Comparison of ENCODE assay signal across 2 cellular contexts in the genomic region with DNA sequence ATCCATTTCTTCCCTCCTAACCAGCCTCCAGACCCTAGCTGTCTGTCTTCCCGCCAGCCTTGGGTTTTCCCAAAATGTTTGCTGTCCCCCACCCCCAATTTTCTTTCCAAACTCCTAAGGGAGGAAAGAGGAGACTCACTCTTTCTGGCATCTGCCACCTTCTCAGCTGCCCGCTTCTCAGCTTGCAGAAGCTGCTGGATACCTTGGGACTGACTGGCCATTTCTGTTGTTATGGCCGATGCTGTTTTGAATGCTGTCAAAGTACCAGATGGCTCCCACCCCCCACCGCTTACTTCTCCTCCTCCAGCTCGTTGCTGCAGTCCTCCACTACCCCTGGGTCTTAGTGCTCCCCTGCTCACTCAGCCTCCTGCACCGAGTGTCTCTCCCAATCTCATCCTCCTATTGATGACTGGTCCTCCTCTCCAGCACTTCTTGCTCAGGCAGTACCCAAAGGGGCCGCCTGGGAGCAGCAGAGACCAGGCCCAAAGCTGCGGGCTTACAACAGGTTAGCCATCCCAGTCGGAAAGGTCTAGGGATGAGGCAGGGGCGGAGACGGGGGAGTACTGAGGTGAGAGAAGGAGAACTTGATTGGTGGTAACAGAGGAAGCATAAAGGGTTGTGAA.
A peak's percentile ranks its signal among the peaks of the same experiment; 100 is the strongest.
TF ChIP-seq lines count a peak whose summit lies in the region.

A gene (minus strand): TSS at position 270 of the 623 bp plus-strand sequence. CDS start 49 bp downstream, at position 221.

TF ChIP-seq in A549, 52 proteins besides CTCF, POLR2A, EP300 and RAD21 (continued from another document):
- TF ChIP-seq MAZ (IDR thresholded peaks at IDR 0.05; ENCODE audit: borderline replicate concordance, low read depth, low read length) (no peak), HDAC2 (IDR thresholded peaks at IDR 0.05) (no peak)
TF ChIP-seq in A549: peak in this region for 2.

TF ChIP-seq in HepG2, 621 proteins besides CTCF, POLR2A, EP300 and RAD21 (continues in another document):
- TF ChIP-seq, protein P1, sequence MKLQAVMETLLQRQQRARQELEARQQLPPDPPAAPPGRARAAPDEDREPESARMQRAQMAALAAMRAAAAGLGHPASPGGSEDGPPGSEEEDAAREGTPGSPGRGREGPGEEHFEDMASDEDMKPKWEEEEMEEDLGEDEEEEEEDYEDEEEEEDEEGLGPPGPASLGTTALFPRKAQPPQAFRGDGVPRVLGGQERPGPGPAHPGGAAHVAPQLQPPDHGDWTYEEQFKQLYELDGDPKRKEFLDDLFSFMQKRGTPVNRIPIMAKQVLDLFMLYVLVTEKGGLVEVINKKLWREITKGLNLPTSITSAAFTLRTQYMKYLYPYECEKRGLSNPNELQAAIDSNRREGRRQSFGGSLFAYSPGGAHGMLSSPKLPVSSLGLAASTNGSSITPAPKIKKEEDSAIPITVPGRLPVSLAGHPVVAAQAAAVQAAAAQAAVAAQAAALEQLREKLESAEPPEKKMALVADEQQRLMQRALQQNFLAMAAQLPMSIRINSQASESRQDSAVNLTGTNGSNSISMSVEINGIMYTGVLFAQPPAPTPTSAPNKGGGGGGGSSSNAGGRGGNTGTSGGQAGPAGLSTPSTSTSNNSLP (IDR thresholded peaks at IDR 0.05; ENCODE audit: low read depth, low read length), result peak; percentile 61; the same call in 1 of the 2 replicates
- no peak for TF ChIP-seq SNAPC2 (CRISPR knock-in tag; IDR thresholded peaks at IDR 0.05)
- TF ChIP-seq ZNF749 (CRISPR knock-in tag; IDR thresholded peaks at IDR 0.05; ENCODE audit: borderline replicate concordance), result no peak
- TF ChIP-seq ZNF619 (CRISPR knock-in tag; IDR thresholded peaks at IDR 0.05), result 0 out of 2 replicates have a peak, but pooled peaks have one; percentile 18
- no peak for TF ChIP-seq HHEX (CRISPR knock-in tag; IDR thresholded peaks at IDR 0.05)
- TF ChIP-seq, protein P2, sequence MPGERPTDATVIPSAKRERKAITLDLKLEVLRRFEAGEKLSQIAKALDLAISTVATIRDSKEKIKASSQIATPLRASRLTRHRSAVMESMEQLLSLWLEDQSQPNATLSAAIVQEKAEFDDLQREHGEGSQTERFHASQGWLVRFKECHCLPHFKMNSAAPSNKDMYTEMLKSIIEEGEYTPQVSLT (CRISPR knock-in tag; IDR thresholded peaks at IDR 0.05; ENCODE audit: borderline replicate concordance, low read depth), result no peak
- peak; percentile 33; the same call in 1 of the 2 replicates for TF ChIP-seq TARDBP (CRISPR knock-in tag; IDR thresholded peaks at IDR 0.05)
- no peak for TF ChIP-seq ASH2L (IDR thresholded peaks at IDR 0.05; ENCODE audit: insufficient read length, low read depth, low read length)
- no peak for TF ChIP-seq SUZ12 (IDR thresholded peaks at IDR 0.05; ENCODE audit: low read depth, low read length)
- no peak for TF ChIP-seq POLR2AphosphoS5 (IDR thresholded peaks at IDR 0.05; ENCODE audit: low read depth, low read length)
- no peak for TF ChIP-seq CAMTA2 (CRISPR knock-in tag; IDR thresholded peaks at IDR 0.05; ENCODE audit: borderline replicate concordance)
- no peak for TF ChIP-seq FOXA1 (IDR thresholded peaks at IDR 0.05)
- TF ChIP-seq FOXA1 (CRISPR knock-in tag; IDR thresholded peaks at IDR 0.05), result no peak
- TF ChIP-seq, protein P3, sequence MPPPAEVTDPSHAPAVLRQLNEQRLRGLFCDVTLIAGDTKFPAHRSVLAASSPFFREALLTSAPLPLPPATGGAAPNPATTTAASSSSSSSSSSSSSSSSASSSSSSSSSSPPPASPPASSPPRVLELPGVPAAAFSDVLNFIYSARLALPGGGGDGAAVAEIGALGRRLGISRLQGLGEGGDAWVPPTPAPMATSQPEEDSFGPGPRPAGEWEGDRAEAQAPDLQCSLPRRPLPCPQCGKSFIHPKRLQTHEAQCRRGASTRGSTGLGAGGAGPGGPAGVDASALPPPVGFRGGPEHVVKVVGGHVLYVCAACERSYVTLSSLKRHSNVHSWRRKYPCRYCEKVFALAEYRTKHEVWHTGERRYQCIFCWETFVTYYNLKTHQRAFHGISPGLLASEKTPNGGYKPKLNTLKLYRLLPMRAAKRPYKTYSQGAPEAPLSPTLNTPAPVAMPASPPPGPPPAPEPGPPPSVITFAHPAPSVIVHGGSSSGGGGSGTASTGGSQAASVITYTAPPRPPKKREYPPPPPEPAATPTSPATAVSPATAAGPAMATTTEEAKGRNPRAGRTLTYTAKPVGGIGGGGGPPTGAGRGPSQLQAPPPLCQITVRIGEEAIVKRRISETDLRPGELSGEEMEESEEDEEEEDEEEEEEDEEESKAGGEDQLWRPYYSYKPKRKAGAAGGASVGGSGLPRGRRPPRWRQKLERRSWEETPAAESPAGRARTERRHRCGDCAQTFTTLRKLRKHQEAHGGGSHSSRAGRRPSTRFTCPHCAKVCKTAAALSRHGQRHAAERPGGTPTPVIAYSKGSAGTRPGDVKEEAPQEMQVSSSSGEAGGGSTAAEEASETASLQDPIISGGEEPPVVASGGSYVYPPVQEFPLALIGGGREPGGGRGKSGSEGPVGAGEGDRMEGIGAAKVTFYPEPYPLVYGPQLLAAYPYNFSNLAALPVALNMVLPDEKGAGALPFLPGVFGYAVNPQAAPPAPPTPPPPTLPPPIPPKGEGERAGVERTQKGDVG (CRISPR knock-in tag; IDR thresholded peaks at IDR 0.05; ENCODE audit: borderline replicate concordance), result peak; percentile 46; the same call in 1 of the 2 replicates
- TF ChIP-seq, protein P4, sequence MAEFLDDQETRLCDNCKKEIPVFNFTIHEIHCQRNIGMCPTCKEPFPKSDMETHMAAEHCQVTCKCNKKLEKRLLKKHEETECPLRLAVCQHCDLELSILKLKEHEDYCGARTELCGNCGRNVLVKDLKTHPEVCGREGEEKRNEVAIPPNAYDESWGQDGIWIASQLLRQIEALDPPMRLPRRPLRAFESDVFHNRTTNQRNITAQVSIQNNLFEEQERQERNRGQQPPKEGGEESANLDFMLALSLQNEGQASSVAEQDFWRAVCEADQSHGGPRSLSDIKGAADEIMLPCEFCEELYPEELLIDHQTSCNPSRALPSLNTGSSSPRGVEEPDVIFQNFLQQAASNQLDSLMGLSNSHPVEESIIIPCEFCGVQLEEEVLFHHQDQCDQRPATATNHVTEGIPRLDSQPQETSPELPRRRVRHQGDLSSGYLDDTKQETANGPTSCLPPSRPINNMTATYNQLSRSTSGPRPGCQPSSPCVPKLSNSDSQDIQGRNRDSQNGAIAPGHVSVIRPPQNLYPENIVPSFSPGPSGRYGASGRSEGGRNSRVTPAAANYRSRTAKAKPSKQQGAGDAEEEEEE (CRISPR knock-in tag; IDR thresholded peaks at IDR 0.05; ENCODE audit: borderline replicate concordance), result no peak
- TF ChIP-seq ARNTL (CRISPR knock-in tag; IDR thresholded peaks at IDR 0.05), result no peak
- peak; percentile 48; the same call in 1 of the 3 replicates for TF ChIP-seq MXI1 (IDR thresholded peaks at IDR 0.05; ENCODE audit: borderline replicate concordance, low read depth, low read length)
- peak; percentile 56; the same call in 1 of the 2 replicates for TF ChIP-seq ERF (CRISPR knock-in tag; IDR thresholded peaks at IDR 0.05)
- TF ChIP-seq, protein P5, sequence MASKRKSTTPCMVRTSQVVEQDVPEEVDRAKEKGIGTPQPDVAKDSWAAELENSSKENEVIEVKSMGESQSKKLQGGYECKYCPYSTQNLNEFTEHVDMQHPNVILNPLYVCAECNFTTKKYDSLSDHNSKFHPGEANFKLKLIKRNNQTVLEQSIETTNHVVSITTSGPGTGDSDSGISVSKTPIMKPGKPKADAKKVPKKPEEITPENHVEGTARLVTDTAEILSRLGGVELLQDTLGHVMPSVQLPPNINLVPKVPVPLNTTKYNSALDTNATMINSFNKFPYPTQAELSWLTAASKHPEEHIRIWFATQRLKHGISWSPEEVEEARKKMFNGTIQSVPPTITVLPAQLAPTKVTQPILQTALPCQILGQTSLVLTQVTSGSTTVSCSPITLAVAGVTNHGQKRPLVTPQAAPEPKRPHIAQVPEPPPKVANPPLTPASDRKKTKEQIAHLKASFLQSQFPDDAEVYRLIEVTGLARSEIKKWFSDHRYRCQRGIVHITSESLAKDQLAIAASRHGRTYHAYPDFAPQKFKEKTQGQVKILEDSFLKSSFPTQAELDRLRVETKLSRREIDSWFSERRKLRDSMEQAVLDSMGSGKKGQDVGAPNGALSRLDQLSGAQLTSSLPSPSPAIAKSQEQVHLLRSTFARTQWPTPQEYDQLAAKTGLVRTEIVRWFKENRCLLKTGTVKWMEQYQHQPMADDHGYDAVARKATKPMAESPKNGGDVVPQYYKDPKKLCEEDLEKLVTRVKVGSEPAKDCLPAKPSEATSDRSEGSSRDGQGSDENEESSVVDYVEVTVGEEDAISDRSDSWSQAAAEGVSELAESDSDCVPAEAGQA (IDR thresholded peaks at IDR 0.05; ENCODE audit: low read depth), result no peak
- TF ChIP-seq, protein P5 (CRISPR knock-in tag; IDR thresholded peaks at IDR 0.05; ENCODE audit: borderline replicate concordance), result no peak
- TF ChIP-seq ZNF567 (CRISPR knock-in tag; IDR thresholded peaks at IDR 0.05; ENCODE audit: borderline replicate concordance), result no peak
- TF ChIP-seq EEA1 (CRISPR knock-in tag; IDR thresholded peaks at IDR 0.05; ENCODE audit: borderline replicate concordance), result no peak
- no peak for TF ChIP-seq ZNF850 (CRISPR knock-in tag; conservative IDR thresholded peaks at IDR 0.05)
- TF ChIP-seq ZNF263 (CRISPR knock-in tag; IDR thresholded peaks at IDR 0.05), result peak; percentile 97
- TF ChIP-seq ZNF343 (CRISPR knock-in tag; IDR thresholded peaks at IDR 0.05), result 0 out of 2 replicates have a peak, but pooled peaks have one; percentile 13
- 0 out of 2 replicates have a peak, but pooled peaks have one; percentile 27 for TF ChIP-seq ZNF614 (CRISPR knock-in tag; IDR thresholded peaks at IDR 0.05; ENCODE audit: borderline replicate concordance)
- TF ChIP-seq FOXA3 (CRISPR knock-in tag; IDR thresholded peaks at IDR 0.05), result peak; percentile 19; the same call in 1 of the 2 replicates
- TF ChIP-seq, protein P6, sequence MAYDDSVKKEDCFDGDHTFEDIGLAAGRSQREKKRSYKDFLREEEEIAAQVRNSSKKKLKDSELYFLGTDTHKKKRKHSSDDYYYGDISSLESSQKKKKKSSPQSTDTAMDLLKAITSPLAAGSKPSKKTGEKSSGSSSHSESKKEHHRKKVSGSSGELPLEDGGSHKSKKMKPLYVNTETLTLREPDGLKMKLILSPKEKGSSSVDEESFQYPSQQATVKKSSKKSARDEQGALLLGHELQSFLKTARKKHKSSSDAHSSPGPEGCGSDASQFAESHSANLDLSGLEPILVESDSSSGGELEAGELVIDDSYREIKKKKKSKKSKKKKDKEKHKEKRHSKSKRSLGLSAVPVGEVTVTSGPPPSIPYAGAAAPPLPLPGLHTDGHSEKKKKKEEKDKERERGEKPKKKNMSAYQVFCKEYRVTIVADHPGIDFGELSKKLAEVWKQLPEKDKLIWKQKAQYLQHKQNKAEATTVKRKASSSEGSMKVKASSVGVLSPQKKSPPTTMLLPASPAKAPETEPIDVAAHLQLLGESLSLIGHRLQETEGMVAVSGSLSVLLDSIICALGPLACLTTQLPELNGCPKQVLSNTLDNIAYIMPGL (CRISPR knock-in tag; IDR thresholded peaks at IDR 0.05; ENCODE audit: borderline replicate concordance in 1 of 2, low read depth in 1 of 2), result peak; percentile 31 to 85
- TF ChIP-seq SALL2 (CRISPR knock-in tag; IDR thresholded peaks at IDR 0.05), result peak; percentile 17; the same call in 1 of the 2 replicates
- TF ChIP-seq ZNF138 (CRISPR knock-in tag; IDR thresholded peaks at IDR 0.05; ENCODE audit: low read depth), result no peak
- TF ChIP-seq ZNF337 (CRISPR knock-in tag; IDR thresholded peaks at IDR 0.05; ENCODE audit: borderline replicate concordance, low read depth), result no peak
- TF ChIP-seq ZNF546 (CRISPR knock-in tag; conservative IDR thresholded peaks at IDR 0.05), result no peak
- no peak for TF ChIP-seq MBNL3 (CRISPR knock-in tag; conservative IDR thresholded peaks at IDR 0.05)
- TF ChIP-seq BCL6 (CRISPR knock-in tag; IDR thresholded peaks at IDR 0.05), result no peak
- TF ChIP-seq TCF7L2 (IDR thresholded peaks at IDR 0.05; ENCODE audit: low read depth, low read length), result no peak
- TF ChIP-seq, protein P7, sequence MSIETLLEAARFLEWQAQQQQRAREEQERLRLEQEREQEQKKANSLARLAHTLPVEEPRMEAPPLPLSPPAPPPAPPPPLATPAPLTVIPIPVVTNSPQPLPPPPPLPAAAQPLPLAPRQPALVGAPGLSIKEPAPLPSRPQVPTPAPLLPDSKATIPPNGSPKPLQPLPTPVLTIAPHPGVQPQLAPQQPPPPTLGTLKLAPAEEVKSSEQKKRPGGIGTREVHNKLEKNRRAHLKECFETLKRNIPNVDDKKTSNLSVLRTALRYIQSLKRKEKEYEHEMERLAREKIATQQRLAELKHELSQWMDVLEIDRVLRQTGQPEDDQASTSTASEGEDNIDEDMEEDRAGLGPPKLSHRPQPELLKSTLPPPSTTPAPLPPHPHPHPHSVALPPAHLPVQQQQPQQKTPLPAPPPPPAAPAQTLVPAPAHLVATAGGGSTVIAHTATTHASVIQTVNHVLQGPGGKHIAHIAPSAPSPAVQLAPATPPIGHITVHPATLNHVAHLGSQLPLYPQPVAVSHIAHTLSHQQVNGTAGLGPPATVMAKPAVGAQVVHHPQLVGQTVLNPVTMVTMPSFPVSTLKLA (IDR thresholded peaks at IDR 0.05), result no peak
- peak; percentile 77; the same call in 1 of the 2 replicates for TF ChIP-seq NCOA1 (CRISPR knock-in tag; IDR thresholded peaks at IDR 0.05)
- TF ChIP-seq ZNF501 (CRISPR knock-in tag; IDR thresholded peaks at IDR 0.05), result peak; percentile 75
